ENCODE assay signal across 28 cellular contexts in the genomic region with DNA sequence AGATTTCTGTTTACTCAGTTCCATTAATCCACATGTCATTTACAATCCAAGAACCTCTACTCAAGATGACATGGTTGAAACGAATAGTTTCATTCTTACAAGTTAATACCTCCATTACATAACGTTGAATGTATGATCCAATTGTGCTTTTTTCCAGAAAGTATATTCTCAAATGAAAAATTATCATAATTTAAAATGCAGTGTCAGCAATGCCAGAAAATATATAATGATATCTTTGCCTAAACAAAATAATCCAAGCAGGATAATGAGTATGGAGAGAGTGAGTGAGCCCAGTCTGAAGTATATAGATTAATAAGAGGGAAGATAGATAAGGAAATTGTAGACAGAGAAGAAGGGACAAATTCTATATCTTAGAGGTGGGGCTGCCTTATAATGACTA.
"Had no signal": no experiment of that assay in that cellular context is flagged by ENCODE, and none has a peak within 500 bp of the region (broad histone marks: within the 10 kb centered on the region; RNA-seq: fewer than 3 reads in every experiment).

No MANE protein-coding gene starts in this region.

- H3K4me1 ChIP-seq: colonic mucosa, esophagus muscularis mucosa, esophagus squamous epithelium, gastrocnemius medialis, gastroesophageal sphincter, heart left ventricle, heart right ventricle had no signal

- FAIRE-seq: endometrium, endothelial cell of umbilical vein, frontal cortex had no signal

- H2AFZ ChIP-seq: hepatocyte had no signal

- ATAC-seq: effector memory CD8-positive, alpha-beta T cell; esophagus mucosa; foreskin keratinocyte; gastrocnemius medialis; gastroesophageal sphincter; heart left ventricle; heart right ventricle had no signal

- H3K4me2 ChIP-seq: hepatocyte had no signal

- DNase-seq: colonic mucosa; cortex of kidney; dermis blood vessel endothelial cell; dorsolateral prefrontal cortex; effector CD4-positive, alpha-beta T cell; effector CD8-positive, alpha-beta T cell; effector memory CD4-positive, alpha-beta T cell; effector memory CD8-positive, alpha-beta T cell; endodermal cell; erythroblast; esophagus squamous epithelium; foreskin fibroblast; foreskin keratinocyte; foreskin melanocyte; gastrocnemius medialis; glutamatergic neuron; head of caudate nucleus; heart left ventricle; heart right ventricle had no signal

- H3K27ac ChIP-seq: colonic mucosa, coronary artery, dorsolateral prefrontal cortex, epithelial cell of prostate, esophagus muscularis mucosa, esophagus squamous epithelium, foreskin keratinocyte, gastrocnemius medialis, gastroesophageal sphincter, heart left ventricle, heart right ventricle, hepatocyte had no signal

- H3K79me2 ChIP-seq: hepatocyte had no signal

- H3K9me3 ChIP-seq: colonic mucosa, esophagus muscularis mucosa, esophagus squamous epithelium, gastrocnemius medialis had no signal

- H3K4me3 ChIP-seq: colonic mucosa, coronary artery, dorsolateral prefrontal cortex, esophagus muscularis mucosa, esophagus squamous epithelium, gastrocnemius medialis, gastroesophageal sphincter, heart left ventricle, heart right ventricle, hepatocyte had no signal

- H3K27me3 ChIP-seq: colonic mucosa, dorsolateral prefrontal cortex, esophagus muscularis mucosa, esophagus squamous epithelium, foreskin keratinocyte, gastrocnemius medialis, gastroesophageal sphincter, heart left ventricle, heart right ventricle, hepatocyte had no signal

- H3K36me3 ChIP-seq: colonic mucosa, esophagus muscularis mucosa, esophagus squamous epithelium, gastrocnemius medialis, gastroesophageal sphincter, heart left ventricle, heart right ventricle had no signal
